In the genomic region with DNA sequence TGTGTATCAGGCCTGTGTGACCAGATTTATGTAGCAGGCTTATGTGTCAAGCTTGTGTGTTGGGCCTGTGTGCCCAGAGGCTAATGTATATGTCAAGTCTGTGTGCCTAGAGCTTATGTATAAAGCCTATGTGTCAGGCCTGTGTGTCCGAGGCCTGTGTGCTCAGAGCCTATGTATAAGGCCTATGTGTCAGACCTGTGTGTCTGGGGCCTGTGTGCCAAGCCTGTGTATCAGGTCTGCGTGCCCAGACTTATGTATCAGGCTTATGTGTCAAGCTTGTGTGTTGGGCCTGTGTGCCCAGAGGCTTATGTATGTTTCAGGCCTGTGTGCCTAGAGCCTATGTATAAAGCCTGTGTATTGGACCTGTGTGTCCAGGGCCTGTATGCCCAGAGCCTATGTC, we compare ENCODE assay signal across 22 cellular contexts.
"Had no signal": no experiment of that assay in that cellular context is flagged by ENCODE, and none has a peak within 500 bp of the region (broad histone marks: within the 10 kb centered on the region; RNA-seq: fewer than 3 reads in every experiment).

No MANE protein-coding gene starts in this region.

- H3K9me3 Mint-ChIP-seq: T-helper 1 cell treated with Interleukin-12 subunit alpha and Interleukin-12 subunit beta and Interleukin-4 antibody, amounts not matched to agents 30 μg/mL and 1 μg/mL, for 36 hours had no signal

- H3K27me3 ChIP-seq: cardiac muscle cell, foreskin keratinocyte, left lung, pancreas, stomach, transverse colon had no signal

- H3K4me3 Mint-ChIP-seq: activated naive CD4-positive, alpha-beta T cell treated with anti-CD3 and anti-CD28 coated beads for 36 hours; activated T-cell treated with anti-CD3 and anti-CD28 coated beads, Interleukin-2, amount 50 U/mL, for 72 hours; nephron progenitor cell; T-helper 1 cell treated with Interleukin-12 subunit alpha and Interleukin-12 subunit beta and Interleukin-4 antibody, amounts not matched to agents 30 μg/mL and 1 μg/mL, for 36 hours had no signal

- H3K9me3 ChIP-seq: pancreas, psoas muscle, transverse colon had no signal

- DNase-seq: activated CD4-positive, alpha-beta T cell treated with anti-CD3 and anti-CD28 coated beads for 4 hours; activated CD4-positive, alpha-beta T cell treated with anti-CD3 and anti-CD28 coated beads, Interleukin-2, amount 50 U/mL, for 48 hours; activated CD4-positive, CD25-positive, alpha-beta regulatory T cell; activated effector memory CD4-positive, alpha-beta T cell treated with Interleukin-2 at 50 U/mL for 16 hours; activated naive CD4-positive, alpha-beta T cell treated with anti-CD3 and anti-CD28 coated beads for 36 hours; activated T-cell treated with anti-CD3 and anti-CD28 coated beads, Interleukin-2, amount 50 U/mL, for 72 hours; amygdala; erythroblast; midbrain; nephron progenitor cell; pancreas; psoas muscle; right cardiac atrium; stimulated activated CD4-positive, alpha-beta T cell treated with anti-CD3 and anti-CD28 coated beads, Interleukin-12 subunit alpha, Interleukin-12 subunit beta, amount 100 ng/mL, for 4 hours; stimulated activated CD4-positive, alpha-beta T cell treated with anti-CD3 and anti-CD28 coated beads, Interleukin-4, amount 100 ng/mL, for 4 hours; stomach; T1000; transverse colon had no signal

- ATAC-seq: activated T-cell treated with anti-CD3 and anti-CD28 coated beads, Interleukin-2, amount 50 U/mL, for 72 hours; psoas muscle had no signal

- H3K27ac Mint-ChIP-seq: activated naive CD4-positive, alpha-beta T cell treated with anti-CD3 and anti-CD28 coated beads for 36 hours; activated T-cell treated with anti-CD3 and anti-CD28 coated beads, Interleukin-2, amount 50 U/mL, for 72 hours; nephron progenitor cell; T-helper 1 cell treated with Interleukin-12 subunit alpha and Interleukin-12 subunit beta and Interleukin-4 antibody, amounts not matched to agents 30 μg/mL and 1 μg/mL, for 36 hours had no signal

- H3K4me3 ChIP-seq: cardiac muscle cell, left lung, pancreas, psoas muscle, stomach, transverse colon had no signal

- H3K36me3 ChIP-seq: cardiac muscle cell, left lung, pancreas, stomach, transverse colon had no signal

- H3K4me1 ChIP-seq: foreskin keratinocyte, left lung, pancreas, psoas muscle, stomach, transverse colon had no signal

- H3K27ac ChIP-seq: cardiac muscle cell, foreskin keratinocyte, left lung, pancreas, psoas muscle, stomach, transverse colon had no signal
